In genomic region chr3:101038880-101039279, GRCh38 we compare ENCODE assay signal across 18 cellular contexts. TPM values are rescaled to one million over a fixed set of nuclear protein-coding genes. Genes with fewer than 3 reads are reported as not detected.
DNase-seq lines count a peak whose midpoint lies in the region; ATAC-seq and TF ChIP-seq lines count a peak whose summit lies in the region.
"Had no signal": no experiment of that assay in that cellular context is flagged by ENCODE, and none has a peak within 500 bp of the region (broad histone marks: within the 10 kb centered on the region; RNA-seq: fewer than 3 reads in every experiment).

No MANE protein-coding gene starts in this region.

- H3K4me3 Mint-ChIP-seq in T-helper 17 cell (no peak overlapping the region), natural killer cell (no peak overlapping the region)
- H3K4me3 Mint-ChIP-seq: activated CD8-positive, alpha-beta T cell treated with anti-CD3 and anti-CD28 coated beads for 36 hours; activated naive CD4-positive, alpha-beta T cell treated with anti-CD3 and anti-CD28 coated beads, Interleukin-2, amount 10 ng/mL, durations not matched to agents 7 days and 5 days; activated T-cell treated with anti-CD3 and anti-CD28 coated beads, Interleukin-2, amount 50 U/mL, for 24 hours; nephron progenitor cell had no signal

- H3K4me3 ChIP-seq in fibroblast of mammary gland (ENCODE audit: control insufficient read depth, low read depth, low read length), result no peak overlapping the region
- H3K4me3 ChIP-seq in skeletal muscle cell (ENCODE audit: low read depth, low read length), result no peak overlapping the region
- H3K4me3 ChIP-seq: colonic mucosa, gastroesophageal sphincter, SJSA1 had no signal

- TF ChIP-seq CTCF in fibroblast of mammary gland (conservative IDR thresholded peaks at IDR 0.05; ENCODE audit: control insufficient read depth, insufficient read depth, low read depth, low read length) (no peak), natural killer cell (IDR thresholded peaks at IDR 0.05) (no peak)

- H3K27ac Mint-ChIP-seq in T-helper 17 cell (no peak overlapping the region), natural killer cell (no peak overlapping the region)
- H3K27ac Mint-ChIP-seq: activated CD8-positive, alpha-beta T cell treated with anti-CD3 and anti-CD28 coated beads for 36 hours; activated naive CD4-positive, alpha-beta T cell treated with anti-CD3 and anti-CD28 coated beads, Interleukin-2, amount 10 ng/mL, durations not matched to agents 7 days and 5 days; activated T-cell treated with anti-CD3 and anti-CD28 coated beads, Interleukin-2, amount 50 U/mL, for 24 hours; nephron progenitor cell had no signal

- intact Hi-C loops in natural killer cell (cut with micrococcal nuclease), result no loop called here

- H3K27me3 Mint-ChIP-seq in T-helper 17 cell (peaks cover 22% of the 10 kb centered on the region), natural killer cell (ENCODE audit: low read depth in 2 of 2) (no peaks in the 10 kb centered on the region)

- ATAC-seq in T-helper 17 cell (no peak), natural killer cell (no peak)
- ATAC-seq: activated CD8-positive, alpha-beta T cell treated with anti-CD3 and anti-CD28 coated beads for 36 hours; gastroesophageal sphincter had no signal

- DNase-seq in ELR (ENCODE audit: low read depth) (peak; percentile 43), NCI-H226 (peak; percentile 9), fibroblast of mammary gland (ENCODE audit: low read depth) (peak; percentile 83), skeletal muscle cell (ENCODE audit: low read depth) (peak; percentile 43), A172 (ENCODE audit: low spot score) (no peak), T-helper 17 cell (no peak), natural killer cell (no peak)
- no peak for DNase-seq in activated naive CD4-positive, alpha-beta T cell treated with Interleukin-2 at 50 U/mL for 16 hours
- DNase-seq: activated CD8-positive, alpha-beta T cell treated with anti-CD3 and anti-CD28 coated beads for 36 hours; activated naive CD4-positive, alpha-beta T cell treated with anti-CD3 and anti-CD28 coated beads, Interleukin-2, amount 10 ng/mL, durations not matched to agents 7 days and 5 days; activated T-cell treated with anti-CD3 and anti-CD28 coated beads, Interleukin-2, amount 50 U/mL, for 24 hours; colonic mucosa; NCI-H2107; NCI-H526; nephron progenitor cell; T-helper 9 cell had no signal

- H3K4me1 Mint-ChIP-seq in T-helper 17 cell (no peaks in the 10 kb centered on the region), natural killer cell (no peaks in the 10 kb centered on the region)
- H3K4me1 Mint-ChIP-seq: activated naive CD4-positive, alpha-beta T cell treated with anti-CD3 and anti-CD28 coated beads, Interleukin-2, amount 10 ng/mL, durations not matched to agents 7 days and 5 days; nephron progenitor cell had no signal

- H3K9me3 Mint-ChIP-seq in natural killer cell, result peaks cover 2 to 9% of the 10 kb centered on the region in 2 donors
- H3K9me3 Mint-ChIP-seq: activated CD8-positive, alpha-beta T cell treated with anti-CD3 and anti-CD28 coated beads for 36 hours; activated naive CD4-positive, alpha-beta T cell treated with anti-CD3 and anti-CD28 coated beads, Interleukin-2, amount 10 ng/mL, durations not matched to agents 7 days and 5 days; activated T-cell treated with anti-CD3 and anti-CD28 coated beads, Interleukin-2, amount 50 U/mL, for 24 hours; nephron progenitor cell had no signal

- no peaks in the 10 kb centered on the region for H3K9me3 ChIP-seq in T-helper 17 cell (ENCODE audit: control insufficient read depth, low read length, poor library complexity, severe bottlenecking)
- H3K9me3 ChIP-seq: colonic mucosa, gastroesophageal sphincter had no signal

- no peaks in the 10 kb centered on the region for H3K36me3 Mint-ChIP-seq in T-helper 17 cell (ENCODE audit: low read depth)
- H3K36me3 Mint-ChIP-seq in natural killer cell, result no peaks in the 10 kb centered on the region
- H3K36me3 Mint-ChIP-seq: activated naive CD4-positive, alpha-beta T cell treated with anti-CD3 and anti-CD28 coated beads, Interleukin-2, amount 10 ng/mL, durations not matched to agents 7 days and 5 days had no signal

RNA-seq across cellular contexts. Expression of gene ABI3BP, which starts 45.7 kb away (rescaled TPM):
- 4.9 and 11.5 TPM in 2 replicates for total RNA-seq in A172 (2014; rRNA removed; shearing (Covaris generic))
- total RNA-seq in T-helper 17 cell (not detected), natural killer cell (not detected)
- total RNA-seq: activated CD8-positive, alpha-beta T cell treated with anti-CD3 and anti-CD28 coated beads for 36 hours had no signal

Comparison
In these comparisons a context has a peak if more than half of its experiments do, and no peak if none do; other contexts are left out.
1. DNase-seq: peak in ELR (single experiment), NCI-H226 (single experiment), fibroblast of mammary gland (single experiment) and skeletal muscle cell (single experiment); none in A172 (single experiment), T-helper 17 cell (0 of 3), activated naive CD4-positive, alpha-beta T cell treated with Interleukin-2 at 50 U/mL for 16 hours (single experiment) and natural killer cell (single experiment).